In genomic region chr20:32282461-32282860, GRCh38 we compare ENCODE assay signal across 12 cellular contexts. TPM values are rescaled to one million over a fixed set of nuclear protein-coding genes. Genes with fewer than 3 reads are reported as not detected.
DNase-seq lines count a peak whose midpoint lies in the region; ATAC-seq and TF ChIP-seq lines count a peak whose summit lies in the region.
"Had no signal": no experiment of that assay in that cellular context is flagged by ENCODE, and none has a peak within 500 bp of the region (broad histone marks: within the 10 kb centered on the region; RNA-seq: fewer than 3 reads in every experiment).

No MANE protein-coding gene starts in this region.

- H3K27me3 Mint-ChIP-seq in natural killer cell treated with Interleukin-12 subunit alpha and Interleukin-12 subunit beta and Interleukin-15 and Interleukin-18, amount 100 ng/mL, for 72 hours: no peaks in the 10 kb centered on the region
- H3K27me3 Mint-ChIP-seq in natural killer cell (ENCODE audit: low read depth in 2 of 2) (no peaks in the 10 kb centered on the region), endothelial cell (ENCODE audit: unreplicated experiment) (peaks cover 3% of the 10 kb centered on the region)
- H3K27me3 Mint-ChIP-seq: central memory CD8-positive, alpha-beta T cell had no signal

- H3K27ac Mint-ChIP-seq in natural killer cell treated with Interleukin-12 subunit alpha and Interleukin-12 subunit beta and Interleukin-15 and Interleukin-18, amount 100 ng/mL, for 72 hours: peak overlapping the region; percentile 71 to 77
- H3K27ac Mint-ChIP-seq in natural killer cell (no peak overlapping the region), endothelial cell (ENCODE audit: unreplicated experiment) (peak overlapping the region; percentile 55)

- H3K4me3 ChIP-seq in A673 (ENCODE audit: low read depth, low read length, poor library complexity, severe bottlenecking): no peak overlapping the region
- H3K4me3 ChIP-seq: SJCRH30, suprapubic skin had no signal

- no peak overlapping the region for H3K27ac ChIP-seq in substantia nigra (ENCODE audit: low read depth, low read length, poor library complexity, severe bottlenecking)
- no peak overlapping the region for H3K27ac ChIP-seq in A673 (ENCODE audit: low read depth, low read length, poor library complexity, severe bottlenecking)
- H3K27ac ChIP-seq: SJCRH30, suprapubic skin had no signal

- DNase-seq in natural killer cell treated with Interleukin-12 subunit alpha and Interleukin-12 subunit beta and Interleukin-15 and Interleukin-18, amount 100 ng/mL, for 72 hours (ENCODE audit: low spot score): no peak
- DNase-seq in natural killer cell (no peak), NCI-H446 (lab: John Stamatoyannopoulos, UW) (peak; percentile 74 to 94), endothelial cell (ENCODE audit: low spot score) (no peak), substantia nigra (lab: John Stamatoyannopoulos, UW) (peak in 29 of 49 donors; percentile 1 to 85 (median 9)), A673 (ENCODE audit: low spot score) (no peak)
- no peak for DNase-seq in stimulated activated CD4-positive, alpha-beta T cell treated with anti-CD3 and anti-CD28 coated beads, Interleukin-1b, Interleukin-23, amount 100 ng/mL, for 48 hours
- DNase-seq: foreskin fibroblast, SJCRH30 had no signal

- POLR2A ChIA-PET in A673 (lab: Charles Lee; ENCODE audit: low non-redundant PET): no interaction called here

- no peak overlapping the region for H3K4me3 Mint-ChIP-seq in natural killer cell treated with Interleukin-12 subunit alpha and Interleukin-12 subunit beta and Interleukin-15 and Interleukin-18, amount 100 ng/mL, for 72 hours
- H3K4me3 Mint-ChIP-seq in natural killer cell (no peak overlapping the region), endothelial cell (ENCODE audit: unreplicated experiment) (no peak overlapping the region)
- H3K4me3 Mint-ChIP-seq: central memory CD8-positive, alpha-beta T cell had no signal

- no peaks in the 10 kb centered on the region for H3K27me3 ChIP-seq in A673 (replicated peaks; ENCODE audit: insufficient read depth, low read depth, low read length, poor library complexity)
- H3K27me3 ChIP-seq: SJCRH30, suprapubic skin had no signal

- ATAC-seq in natural killer cell treated with Interleukin-12 subunit alpha and Interleukin-12 subunit beta and Interleukin-15 and Interleukin-18, amount 100 ng/mL, for 72 hours: no peak
- ATAC-seq in natural killer cell: no peak
- ATAC-seq in esophagus mucosa: no peak

- CTCF ChIA-PET in A673 (lab: Charles Lee): no interaction called here

- no peaks in the 10 kb centered on the region for H3K36me3 ChIP-seq in A673 (ENCODE audit: insufficient read depth, low read length, poor library complexity, severe bottlenecking)
- H3K36me3 ChIP-seq: suprapubic skin had no signal

- intact Hi-C loops in natural killer cell (cut with micrococcal nuclease) (no loop called here), A673 (cut with micrococcal nuclease; ENCODE audit: unreplicated experiment) (no loop called here)

- no peaks in the 10 kb centered on the region for H3K9me3 Mint-ChIP-seq in natural killer cell treated with Interleukin-12 subunit alpha and Interleukin-12 subunit beta and Interleukin-15 and Interleukin-18, amount 100 ng/mL, for 72 hours
- H3K9me3 Mint-ChIP-seq in natural killer cell (no peaks in the 10 kb centered on the region), endothelial cell (ENCODE audit: unreplicated experiment) (no peaks in the 10 kb centered on the region)
- H3K9me3 Mint-ChIP-seq: central memory CD8-positive, alpha-beta T cell had no signal

- TF ChIP-seq CTCF in natural killer cell (IDR thresholded peaks at IDR 0.05): no peak
- no peak for TF ChIP-seq CTCF in endothelial cell (IDR thresholded peaks at IDR 0.05; ENCODE audit: unreplicated experiment)
- TF ChIP-seq CTCF in A673 (conservative IDR thresholded peaks at IDR 0.05; ENCODE audit: low read depth, low read length): no peak

- BruUV-seq in A673 (replicated peaks; lab: Mats Ljungman, UMichigan): no TSS peak

- peaks cover 53 to 55% of the 10 kb centered on the region in 2 donors for H3K4me1 Mint-ChIP-seq in natural killer cell treated with Interleukin-12 subunit alpha and Interleukin-12 subunit beta and Interleukin-15 and Interleukin-18, amount 100 ng/mL, for 72 hours (ENCODE audit: low read depth in 2 of 2)
- peaks cover 31 to 38% of the 10 kb centered on the region in 2 donors for H3K4me1 Mint-ChIP-seq in natural killer cell
- H3K4me1 Mint-ChIP-seq in endothelial cell (ENCODE audit: unreplicated experiment): peaks cover 16% of the 10 kb centered on the region

- H3K9me3 ChIP-seq in A673 (ENCODE audit: low read depth, low read length, poor library complexity, severe bottlenecking): no peaks in the 10 kb centered on the region
- H3K9me3 ChIP-seq: SJCRH30, suprapubic skin had no signal

- H3K4me1 ChIP-seq in A673 (ENCODE audit: insufficient read depth, low read length, poor library complexity, severe bottlenecking): peaks cover 11% of the 10 kb centered on the region
- H3K4me1 ChIP-seq: SJCRH30 had no signal

- H3K36me3 Mint-ChIP-seq in natural killer cell treated with Interleukin-12 subunit alpha and Interleukin-12 subunit beta and Interleukin-15 and Interleukin-18, amount 100 ng/mL, for 72 hours: peaks cover 11% of the 10 kb centered on the region
- H3K36me3 Mint-ChIP-seq in natural killer cell: no peaks in the 10 kb centered on the region
- peaks cover 8% of the 10 kb centered on the region for H3K36me3 Mint-ChIP-seq in endothelial cell (ENCODE audit: low read depth, unreplicated experiment)

RNA-seq across cellular contexts. Expression of gene KIF3B, which starts 5.0 kb away (rescaled TPM):
- 10 to 100 TPM; 51.3 to 61.2 TPM for total RNA-seq in natural killer cell treated with Interleukin-12 subunit alpha and Interleukin-12 subunit beta and Interleukin-15 and Interleukin-18, amount 100 ng/mL, for 72 hours
- 10 to 100 TPM; 10.2 to 14.3 (median 13.2) TPM for total RNA-seq in natural killer cell
- total RNA-seq in endothelial cell (ENCODE audit: unreplicated experiment): 34.7 TPM
- 24.3 and 25.4 TPM in 2 replicates for total RNA-seq in A673 (2021)
- 11.9 TPM for total RNA-seq in esophagus mucosa

Comparison
In these comparisons a context has a peak if more than half of its experiments do, and no peak if none do; other contexts are left out.
1. H3K27ac Mint-ChIP-seq: peak in natural killer cell treated with Interleukin-12 subunit alpha and Interleukin-12 subunit beta and Interleukin-15 and Interleukin-18, amount 100 ng/mL, for 72 hours (2 of 2) and endothelial cell (single experiment); none in natural killer cell (0 of 2).
2. DNase-seq: peak in NCI-H446 (2 of 2) and substantia nigra (29 of 49); none in natural killer cell treated with Interleukin-12 subunit alpha and Interleukin-12 subunit beta and Interleukin-15 and Interleukin-18, amount 100 ng/mL, for 72 hours (single experiment), natural killer cell (single experiment), endothelial cell (single experiment), stimulated activated CD4-positive, alpha-beta T cell treated with anti-CD3 and anti-CD28 coated beads, Interleukin-1b, Interleukin-23, amount 100 ng/mL, for 48 hours (single experiment) and A673 (single experiment).